Comparison of ENCODE assay signal across 21 cellular contexts in genomic region chr6:46612645-46613044, GRCh38. TPM values are rescaled to one million over a fixed set of nuclear protein-coding genes. Genes with fewer than 3 reads are reported as not detected.
A peak's percentile ranks its signal among the peaks of the same experiment; 100 is the strongest.
DNase-seq lines count a peak whose midpoint lies in the region; ATAC-seq and TF ChIP-seq lines count a peak whose summit lies in the region.
"Had no signal": no experiment of that assay in that cellular context is flagged by ENCODE, and none has a peak within 500 bp of the region (broad histone marks: within the 10 kb centered on the region; RNA-seq: fewer than 3 reads in every experiment).

No MANE protein-coding gene starts in this region.

- no peaks in the 10 kb centered on the region for H3K9me3 ChIP-seq in heart right ventricle
- no peaks in the 10 kb centered on the region for H3K9me3 ChIP-seq in tibial artery
- H3K9me3 ChIP-seq in left lung, result no peaks in the 10 kb centered on the region
- H3K9me3 ChIP-seq: SJCRH30 had no signal

- intact Hi-C loops in heart right ventricle (cut with DNase I), result loop anchor here in 3 of 10 donors (5.0 to 10.0 kb wide), 3 partner anchors 105 to 110 kb away; no protein-coding TSS in a partner anchor
- intact Hi-C loops in tibial artery (cut with DNase I; ENCODE audit: low total_unique reads), result no loop called here
- intact Hi-C loops in left lung (cut with DNase I), result no loop called here

- 39 to 49% methylated on average over 2 of the region's 2 CpGs for WGBS in heart right ventricle, 2 donors

- H3K27ac ChIP-seq in heart right ventricle (peak overlapping the region in 6 of 10 donors; percentile 9 to 56 (median 42)), tibial artery (peak overlapping the region in 1 of 2 donors; percentile 64), left lung (no peak overlapping the region)
- H3K27ac ChIP-seq: SJCRH30 had no signal

- in situ Hi-C loops in G401 (cut with HindIII; ENCODE audit: low sequenced_read_pairs), result no loop called here

- H3K27me3 ChIP-seq in heart right ventricle (no peaks in the 10 kb centered on the region), tibial artery (no peaks in the 10 kb centered on the region), left lung (no peaks in the 10 kb centered on the region)
- H3K27me3 ChIP-seq: SJCRH30 had no signal

- peaks cover 0 to 16% (median 0%) of the 10 kb centered on the region in 9 donors for H3K4me1 ChIP-seq in heart right ventricle
- H3K4me1 ChIP-seq in tibial artery, result peaks cover 0 to 18% (median 2%) of the 10 kb centered on the region in 4 donors
- H3K4me1 ChIP-seq in left lung, result no peaks in the 10 kb centered on the region

- H3K4me3 ChIP-seq in heart right ventricle (no peak overlapping the region), tibial artery (no peak overlapping the region), left lung (no peak overlapping the region)
- H3K4me3 ChIP-seq: K562, SJCRH30 had no signal

- H3K36me3 ChIP-seq in heart right ventricle (no peaks in the 10 kb centered on the region), tibial artery (no peaks in the 10 kb centered on the region), left lung (no peaks in the 10 kb centered on the region)
- H3K36me3 ChIP-seq: SJCRH30 had no signal

- TF ChIP-seq CTCF in heart right ventricle (IDR thresholded peaks at IDR 0.05) (no peak), tibial artery (IDR thresholded peaks at IDR 0.05) (no peak), left lung (IDR thresholded peaks at IDR 0.05) (no peak)

- ATAC-seq in heart right ventricle, result peak in 6 of 8 donors; percentile 47 to 89 (median 80)
- no peak for ATAC-seq in left lung
- ATAC-seq: HCT116, K562 had no signal

- DNase-seq in G401 (ENCODE audit: low spot score) (peak; percentile 88), cerebellar cortex (ENCODE audit: low spot score) (peak; percentile 87), heart right ventricle (peak; percentile 48 to 56), tibial artery (peak; percentile 39 to 82), HCEC 1CT (no peak), left lung (no peak)
- no peak for DNase-seq in effector CD8-positive, alpha-beta T cell (lab: John Stamatoyannopoulos, UW)
- DNase-seq: Calu3, DMS79 treated with DMSO at 0.1 percent for 48 hours, Kasumi-1, NCI-H1092 treated with DMSO at 0.1 percent for 48 hours, NCI-H1436 treated with DMSO at 0.1 percent for 48 hours, NCI-H1930, NCI-H2107, NCI-H524, NCI-H774, SJCRH30 had no signal

RNA-seq across cellular contexts. Expression of gene CYP39A1, which starts 40.0 kb away (rescaled TPM):
- total RNA-seq in G401 (2014; rRNA removed; shearing (Covaris generic)), result not detected in 2 replicates
- total RNA-seq in heart right ventricle, result 1 to 10 TPM; 4.1 to 7.5 (median 4.7) TPM
- 1 to 10 TPM; 2.9 to 4.0 TPM for polyA plus RNA-seq in heart right ventricle
- total RNA-seq in left lung, result 10 to 100 TPM in 1 of 2 donors, 1 to 10 TPM in 1; 4.5 to 11.8 TPM
- total RNA-seq: A172, K562 had no signal
- polyA plus RNA-seq: BJ, K562 had no signal

RNA-seq across cellular contexts. Expression of gene SLC25A27, which starts 40.1 kb away (rescaled TPM):
- not detected in 2 replicates for total RNA-seq in G401 (2014; rRNA removed; shearing (Covaris generic))
- total RNA-seq in heart right ventricle, result 10 to 100 TPM in 8 of 10 donors, 1 to 10 TPM in 2; 8.4 to 20.3 (median 13.9) TPM
- polyA plus RNA-seq in heart right ventricle, result 10 to 100 TPM in 1 of 2 donors, 1 to 10 TPM in 1; 5.8 to 82.7 TPM
- total RNA-seq in left lung, result 10 to 100 TPM in 1 of 2 donors, 1 to 10 TPM in 1; 8.1 to 12.4 TPM
- total RNA-seq: K562 had no signal
- polyA plus RNA-seq: K562 had no signal

Comparison
In these comparisons a context has a peak if more than half of its experiments do, and no peak if none do; other contexts are left out.
1. DNase-seq: peak in G401 (single experiment), cerebellar cortex (single experiment), heart right ventricle (2 of 2) and tibial artery (2 of 2); none in HCEC 1CT (single experiment), effector CD8-positive, alpha-beta T cell (single experiment) and left lung (0 of 2).
2. H3K27ac ChIP-seq: peak in heart right ventricle (6 of 10); none in left lung (0 of 2).